Comparison of ENCODE assay signal across 9 cellular contexts in the genomic region with DNA sequence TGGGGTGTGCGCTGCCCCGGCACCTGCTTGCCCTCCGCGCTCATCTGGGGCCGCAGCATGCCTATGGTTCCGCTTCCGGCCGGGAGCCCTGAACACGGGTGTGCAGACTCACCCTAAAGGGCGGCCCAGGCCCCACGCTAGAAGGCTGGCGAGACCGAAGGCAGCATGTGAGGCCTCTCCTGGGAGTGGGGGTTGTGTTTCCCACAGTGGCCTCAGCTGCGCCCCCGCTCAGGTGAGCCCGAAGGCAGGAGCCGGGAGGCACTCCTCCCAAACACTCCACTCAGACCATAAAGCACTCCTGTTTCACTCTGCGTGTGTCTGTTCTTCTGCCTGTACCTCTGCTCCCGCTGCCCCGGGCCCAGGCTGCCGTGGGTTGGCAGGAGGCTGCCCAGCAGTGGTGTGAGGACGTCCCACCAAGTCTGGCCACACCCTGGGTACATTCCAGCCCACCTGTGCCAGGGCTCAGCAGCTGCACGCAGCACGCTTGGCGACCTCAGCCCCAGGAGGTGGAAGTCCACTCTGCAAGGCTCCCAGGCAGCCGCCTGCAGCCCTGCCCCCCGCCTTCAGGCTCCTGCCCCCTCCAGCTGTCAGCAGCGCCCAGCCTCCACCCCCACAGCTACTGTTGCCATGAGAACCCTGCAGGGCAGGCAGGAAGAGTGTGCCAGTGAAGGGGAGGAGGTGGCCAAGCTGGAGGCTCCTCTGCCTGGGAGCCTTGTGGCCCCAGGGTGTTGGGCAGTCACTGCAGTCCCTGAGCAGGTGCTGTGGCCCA. TPM values are rescaled to one million over a fixed set of nuclear protein-coding genes. Genes with fewer than 3 reads are reported as not detected.
DNase-seq lines count a peak whose midpoint lies in the region; TF ChIP-seq lines count a peak whose summit lies in the region.
"Had no signal": no experiment of that assay in that cellular context is flagged by ENCODE, and none has a peak within 500 bp of the region (broad histone marks: within the 10 kb centered on the region; RNA-seq: fewer than 3 reads in every experiment).

No MANE protein-coding gene starts in this region.

- H3K4me3 ChIP-seq in dorsolateral prefrontal cortex, result peak overlapping the region in 15 of 59 donors; percentile 4 to 85 (median 13)
- no peak overlapping the region for H3K4me3 ChIP-seq in neuronal stem cell (ENCODE audit: low read length in 2 of 2)
- H3K4me3 ChIP-seq in H7 (ENCODE audit: insufficient read depth, low read depth, low read length), result no peak overlapping the region

- H3K4me1 ChIP-seq in neuronal stem cell (ENCODE audit: control insufficient read depth in 2 of 2, insufficient read depth in 1 of 2, low read depth in 1 of 2, low read length in 2 of 2), result peaks cover 26 to 28% of the 10 kb centered on the region in 2 donors

- H2AFZ ChIP-seq in neuronal stem cell (ENCODE audit: low read length), result no peak overlapping the region

- H4K8ac ChIP-seq in neuronal stem cell (ENCODE audit: low read depth, low read length), result peak overlapping the region; percentile 82

- peak overlapping the region; percentile 3 for H3K4ac ChIP-seq in neuronal stem cell (ENCODE audit: low read length)

- peaks cover 12 to 48% of the 10 kb centered on the region in 2 donors for H3K36me3 ChIP-seq in neuronal stem cell (replicated peaks in 1 of 2; ENCODE audit: control insufficient read depth in 2 of 2, insufficient read depth in 2 of 2, low read length in 2 of 2)
- peaks cover 7% of the 10 kb centered on the region for H3K36me3 ChIP-seq in H7 (replicated peaks; ENCODE audit: control insufficient read depth, insufficient read depth, low read length)

- DNase-seq in NCI-H187 (lab: John Stamatoyannopoulos, UW) (peak; percentile 10 to 49), NCI-H187 treated with DMSO at 0.1 percent for 48 hours (lab: John Stamatoyannopoulos, UW) (no peak), NCI-H526 treated with DMSO at 0.1 percent for 48 hours (lab: John Stamatoyannopoulos, UW) (peak; percentile 29), dorsolateral prefrontal cortex (peak; percentile 66 to 92 (median 86)), neuronal stem cell (ENCODE audit: low spot score) (no peak), H7 (no peak)
- no peak for DNase-seq in activated CD8-positive, alpha-beta memory T cell treated with anti-CD3 and anti-CD28 coated beads, Interleukin-2, amount 50 U/mL, for 48 hours
- no peak for DNase-seq in stimulated activated CD4-positive, alpha-beta T cell treated with anti-CD3 and anti-CD28 coated beads, Interleukin-15, amount 100 ng/mL, for 24 hours

- no peak overlapping the region for H4K91ac ChIP-seq in neuronal stem cell (ENCODE audit: low read depth, low read length, poor library complexity)

- H3K79me1 ChIP-seq in neuronal stem cell (ENCODE audit: low read depth, low read length), result peaks cover 15% of the 10 kb centered on the region

- H2AK5ac ChIP-seq in neuronal stem cell (ENCODE audit: low read depth, low read length), result peak overlapping the region; percentile 2

- H3K23ac ChIP-seq in neuronal stem cell (ENCODE audit: low read depth, low read length, poor library complexity), result peak overlapping the region; percentile 99

- peak in 8 of 56 donors; percentile 14 to 24 (median 18) for TF ChIP-seq CTCF in dorsolateral prefrontal cortex (IDR thresholded peaks at IDR 0.05 in 54 of 56, conservative IDR thresholded peaks at IDR 0.05 in 2 of 56; ENCODE audit: low read depth in 1 of 56, partially characterized antibody in 56 of 56)

- peak overlapping the region; percentile 79 for H3K9ac ChIP-seq in neuronal stem cell (ENCODE audit: low read depth, low read length, poor library complexity)

- no peak overlapping the region for H2BK15ac ChIP-seq in neuronal stem cell (ENCODE audit: low read length)

- H3K9me3 ChIP-seq in neuronal stem cell (replicated peaks in 1 of 2; ENCODE audit: control insufficient read depth in 2 of 2, insufficient read depth in 1 of 2, low read depth in 1 of 2, low read length in 2 of 2), result peaks cover 0 to 1% of the 10 kb centered on the region in 2 donors
- H3K9me3 ChIP-seq: neutrophil had no signal

- no peak overlapping the region for H2BK12ac ChIP-seq in neuronal stem cell (ENCODE audit: low read length)

- intact Hi-C loops in dorsolateral prefrontal cortex (cut with DNase I), result loop anchor here (1.0 to 5.0 kb wide), 3 partner anchors 47 to 101 kb away; a partner anchor contains a TSS

- no peak overlapping the region for H3K4me2 ChIP-seq in neuronal stem cell (ENCODE audit: insufficient read depth, low read length, poor library complexity, severe bottlenecking)

- no CpG with 5 or more reads among the region's 28 CpGs for WGBS in neuronal stem cell (ENCODE audit: extremely low coverage in 2 of 2, insufficient read length in 2 of 2, insufficient replicate concordance in 1 of 2), 2 donors

- peak overlapping the region; percentile 1 for H3K14ac ChIP-seq in neuronal stem cell (ENCODE audit: low read length)

- peak overlapping the region; percentile 85 for H3K18ac ChIP-seq in neuronal stem cell (ENCODE audit: low read length)

- no peaks in the 10 kb centered on the region for H3K27me3 ChIP-seq in dorsolateral prefrontal cortex
- peaks cover 0 to 5% (median 4%) of the 10 kb centered on the region in 3 experiments for H3K27me3 ChIP-seq in neuronal stem cell (ENCODE audit: control insufficient read depth in 3 of 3, insufficient read depth in 3 of 3, low read depth in 1 of 3, low read length in 3 of 3)
- no peaks in the 10 kb centered on the region; the same call in 1 of the 2 replicates for H3K27me3 ChIP-seq in H7 (ENCODE audit: control insufficient read depth, insufficient read depth, low read length)

- H2BK5ac ChIP-seq in neuronal stem cell (ENCODE audit: low read length), result no peak overlapping the region

- no peak overlapping the region for H2BK120ac ChIP-seq in neuronal stem cell (ENCODE audit: low read depth, low read length)

- peak overlapping the region in 58 of 59 donors; percentile 64 to 99 (median 94) for H3K27ac ChIP-seq in dorsolateral prefrontal cortex
- H3K27ac ChIP-seq in neuronal stem cell (replicated peaks; ENCODE audit: low read length), result peak overlapping the region; percentile 66
- H3K27ac ChIP-seq: neutrophil had no signal

RNA-seq across cellular contexts. Expression of a gene that starts 1.2 kb away (rescaled TPM):
- 10 to 100 TPM; 22.9 to 89.8 (median 47.9) TPM for total RNA-seq in dorsolateral prefrontal cortex
- 0.42 TPM for polyA plus RNA-seq in neuronal stem cell (2013, experiment 1 of 2)
- 0.44 TPM for polyA plus RNA-seq in neuronal stem cell (2013, experiment 2 of 2)
- total RNA-seq in H7 (2014; rRNA removed; shearing (Covaris generic)), result 0.14 and 0.52 TPM in 2 replicates

RNA-seq across cellular contexts. Expression of a gene that starts 8.1 kb away (rescaled TPM):
- total RNA-seq in dorsolateral prefrontal cortex, result 100 to 1,000 TPM in 65 of 120 experiments, 10 to 100 TPM in 55; 68.1 to 140 (median 101) TPM
- 230 TPM for polyA plus RNA-seq in neuronal stem cell (2013, experiment 1 of 2)
- polyA plus RNA-seq in neuronal stem cell (2013, experiment 2 of 2), result 218 TPM
- total RNA-seq in H7 (2014; rRNA removed; shearing (Covaris generic)), result 68.2 and 75.5 TPM in 2 replicates

RNA-seq across cellular contexts. Expression of a gene that starts 11.1 kb away (rescaled TPM):
- 10 to 100 TPM in 28 of 120 experiments, 1 to 10 TPM in 92; 2.7 to 18.6 (median 7.0) TPM for total RNA-seq in dorsolateral prefrontal cortex
- polyA plus RNA-seq in neuronal stem cell (2013, experiment 1 of 2), result 3.6 TPM
- 3.2 TPM for polyA plus RNA-seq in neuronal stem cell (2013, experiment 2 of 2)
- total RNA-seq in H7 (2014; rRNA removed; shearing (Covaris generic)), result 1.2 and 3.0 TPM in 2 replicates

RNA-seq across cellular contexts. Expression of a gene that starts 25.0 kb away (rescaled TPM):
- 100 to 1,000 TPM; 145 to 331 (median 249) TPM for total RNA-seq in dorsolateral prefrontal cortex
- polyA plus RNA-seq in neuronal stem cell (2013, experiment 1 of 2), result 289 TPM
- polyA plus RNA-seq in neuronal stem cell (2013, experiment 2 of 2), result 288 TPM
- 213 and 240 TPM in 2 replicates for total RNA-seq in H7 (2014; rRNA removed; shearing (Covaris generic))

RNA-seq across cellular contexts. Expression of a gene that starts 33.3 kb away (rescaled TPM):
- 100 to 1,000 TPM in 114 of 120 experiments, 10 to 100 TPM in 6; 86.8 to 178 (median 121) TPM for total RNA-seq in dorsolateral prefrontal cortex
- polyA plus RNA-seq in neuronal stem cell (2013, experiment 1 of 2), result 115 TPM
- 112 TPM for polyA plus RNA-seq in neuronal stem cell (2013, experiment 2 of 2)
- total RNA-seq in H7 (2014; rRNA removed; shearing (Covaris generic)), result 150 TPM in 2 replicates

Comparison
In these comparisons a context has a peak if more than half of its experiments do, and no peak if none do; other contexts are left out.
1. DNase-seq: peak in NCI-H187 (2 of 2), NCI-H526 treated with DMSO at 0.1 percent for 48 hours (single experiment) and dorsolateral prefrontal cortex (10 of 10); none in NCI-H187 treated with DMSO at 0.1 percent for 48 hours (single experiment), neuronal stem cell (single experiment), activated CD8-positive, alpha-beta memory T cell treated with anti-CD3 and anti-CD28 coated beads, Interleukin-2, amount 50 U/mL, for 48 hours (single experiment), stimulated activated CD4-positive, alpha-beta T cell treated with anti-CD3 and anti-CD28 coated beads, Interleukin-15, amount 100 ng/mL, for 24 hours (single experiment) and H7 (single experiment).
2. RNA of a gene that starts 1.2 kb away (total RNA-seq): 22.9 to 89.8 TPM in dorsolateral prefrontal cortex; 0.14 to 0.52 TPM in H7; every median in the first group is over 10 times any median in the second.